Comparison of ENCODE assay signal across 10 cellular contexts in the genomic region with DNA sequence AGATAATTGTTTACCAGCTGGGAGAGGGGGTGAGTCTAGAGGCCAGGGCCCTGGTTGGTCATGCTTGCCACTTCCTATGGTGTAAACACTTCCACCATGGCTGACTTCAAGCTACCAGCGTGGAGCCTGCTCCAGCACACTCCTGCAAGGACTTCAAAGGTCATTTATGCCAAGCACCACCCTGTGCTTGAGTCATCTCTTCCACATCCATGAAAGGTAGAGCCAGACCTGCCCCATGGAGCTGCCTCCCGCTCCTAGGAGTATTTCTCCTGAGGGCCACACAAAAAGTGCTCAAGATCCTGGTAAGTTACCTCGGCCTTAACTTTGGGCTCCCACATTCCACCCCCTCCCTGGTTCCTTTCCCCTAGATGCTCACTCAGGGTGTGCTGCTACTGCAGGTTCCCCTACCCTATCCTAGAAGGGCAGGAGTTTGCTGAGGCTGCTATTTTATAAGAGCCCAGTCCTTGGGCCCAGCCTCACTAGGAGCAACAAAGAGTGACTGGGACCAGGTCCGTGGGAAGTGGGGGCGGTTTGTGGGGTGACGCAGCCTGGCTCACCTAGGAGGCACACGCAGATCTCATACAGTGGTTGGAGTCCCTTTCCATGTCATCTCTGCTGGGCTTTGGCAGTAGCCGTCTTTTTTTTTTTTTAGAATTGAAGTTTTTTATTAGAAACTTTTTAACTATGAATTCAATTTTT. TPM values are rescaled to one million over a fixed set of nuclear protein-coding genes. Genes with fewer than 3 reads are reported as not detected.
DNase-seq lines count a peak whose midpoint lies in the region; ATAC-seq lines count a peak whose summit lies in the region.
"Had no signal": no experiment of that assay in that cellular context is flagged by ENCODE, and none has a peak within 500 bp of the region (broad histone marks: within the 10 kb centered on the region; RNA-seq: fewer than 3 reads in every experiment).

No MANE protein-coding gene starts in this region.

- peak overlapping the region in 1 of 5 donors; percentile 68 for H3K9ac ChIP-seq in subcutaneous abdominal adipose tissue (ENCODE audit: low read length in 5 of 5)

- peaks cover 0 to 2% (median 0%) of the 10 kb centered on the region in 5 donors for H3K36me3 ChIP-seq in subcutaneous abdominal adipose tissue (ENCODE audit: control insufficient read depth in 5 of 5, insufficient read depth in 5 of 5, low read length in 5 of 5)
- H3K36me3 ChIP-seq: BE2C had no signal

- H3K36me3 Mint-ChIP-seq in activated T-cell treated with anti-CD3 and anti-CD28 coated beads, Interleukin-2, amount 50 U/mL, for 72 hours (ENCODE audit: insufficient read depth in 2 of 2) = no peaks in the 10 kb centered on the region

- H3K4me3 Mint-ChIP-seq in activated T-cell treated with anti-CD3 and anti-CD28 coated beads, Interleukin-2, amount 50 U/mL, for 72 hours = no peak overlapping the region

- DNase-seq in activated T-cell treated with anti-CD3 and anti-CD28 coated beads for 48 hours (ENCODE audit: low read depth) (peak; percentile 27), kidney tubule cell (ENCODE audit: low spot score) (peak; percentile 36), NCI-H187 treated with DMSO at 0.1 percent for 48 hours (lab: John Stamatoyannopoulos, UW) (no peak), NOMO-1 treated with DMSO at 0.1 percent for 48 hours (lab: John Stamatoyannopoulos, UW; ENCODE audit: unreplicated experiment) (no peak), HuH-7 (ENCODE audit: low spot score) (no peak)
- DNase-seq in activated T-cell treated with anti-CD3 and anti-CD28 coated beads, Interleukin-2, amount 50 U/mL, for 1 hour = no peak
- DNase-seq in activated T-cell treated with anti-CD3 and anti-CD28 coated beads, Interleukin-2, amount 50 U/mL, for 72 hours = peak; percentile 28 to 37
- DNase-seq: BE2C, MM.1S had no signal

- peaks cover 8 to 60% (median 55%) of the 10 kb centered on the region in 5 donors for H3K4me1 ChIP-seq in subcutaneous abdominal adipose tissue (ENCODE audit: control insufficient read depth in 5 of 5, insufficient read depth in 5 of 5, low read length in 5 of 5)
- H3K4me1 ChIP-seq: BE2C had no signal

- no peaks in the 10 kb centered on the region for H3K27me3 ChIP-seq in subcutaneous abdominal adipose tissue (ENCODE audit: control insufficient read depth in 5 of 5, insufficient read depth in 4 of 5, low read length in 5 of 5)

- no peak overlapping the region for H3K4me3 ChIP-seq in subcutaneous abdominal adipose tissue (ENCODE audit: low read depth in 1 of 5, low read length in 5 of 5)

- peak; percentile 63 to 68 for ATAC-seq in activated T-cell treated with anti-CD3 and anti-CD28 coated beads, Interleukin-2, amount 50 U/mL, for 72 hours (replicated peaks in 1 of 2)

- H3K27ac Mint-ChIP-seq in activated T-cell treated with anti-CD3 and anti-CD28 coated beads, Interleukin-2, amount 50 U/mL, for 72 hours = no peak overlapping the region

- peaks cover 29% of the 10 kb centered on the region for H3K4me1 Mint-ChIP-seq in activated T-cell treated with anti-CD3 and anti-CD28 coated beads, Interleukin-2, amount 50 U/mL, for 72 hours (ENCODE audit: low read depth)

- H3K27me3 Mint-ChIP-seq in activated T-cell treated with anti-CD3 and anti-CD28 coated beads, Interleukin-2, amount 50 U/mL, for 72 hours (ENCODE audit: low read depth) = peaks cover 21% of the 10 kb centered on the region

- peaks cover 2 to 6% of the 10 kb centered on the region in 2 donors for H3K9me3 Mint-ChIP-seq in activated T-cell treated with anti-CD3 and anti-CD28 coated beads, Interleukin-2, amount 50 U/mL, for 72 hours

- peak overlapping the region; percentile 82 for H3K27ac ChIP-seq in subcutaneous abdominal adipose tissue (ENCODE audit: low read depth, low read length)

- H3K9me3 ChIP-seq in subcutaneous abdominal adipose tissue (ENCODE audit: control insufficient read depth in 5 of 5, low read length in 5 of 5) = no peaks in the 10 kb centered on the region
- H3K9me3 ChIP-seq: BE2C had no signal

RNA-seq across cellular contexts. Expression of gene RAB7B, which starts 2.4 kb away (rescaled TPM):
- total RNA-seq in activated T-cell treated with anti-CD3 and anti-CD28 coated beads, Interleukin-2, amount 50 U/mL, for 72 hours = not detected

RNA-seq across cellular contexts. Expression of gene CTSE, which starts 22.9 kb away (rescaled TPM):
- not detected for total RNA-seq in activated T-cell treated with anti-CD3 and anti-CD28 coated beads, Interleukin-2, amount 50 U/mL, for 72 hours

RNA-seq across cellular contexts. Expression of gene RHEX, which starts 52.2 kb away (rescaled TPM):
- total RNA-seq in activated T-cell treated with anti-CD3 and anti-CD28 coated beads, Interleukin-2, amount 50 U/mL, for 72 hours = not detected

RNA-seq across cellular contexts. Expression of gene SLC26A9, which starts 57.5 kb away (rescaled TPM):
- total RNA-seq in activated T-cell treated with anti-CD3 and anti-CD28 coated beads, Interleukin-2, amount 50 U/mL, for 72 hours = not detected

Comparison
In these comparisons a context has a peak if more than half of its experiments do, and no peak if none do; other contexts are left out.
1. DNase-seq: peak in activated T-cell treated with anti-CD3 and anti-CD28 coated beads for 48 hours (single experiment), activated T-cell treated with anti-CD3 and anti-CD28 coated beads, Interleukin-2, amount 50 U/mL, for 72 hours (2 of 2) and kidney tubule cell (single experiment); none in activated T-cell treated with anti-CD3 and anti-CD28 coated beads, Interleukin-2, amount 50 U/mL, for 1 hour (single experiment), NCI-H187 treated with DMSO at 0.1 percent for 48 hours (single experiment), NOMO-1 treated with DMSO at 0.1 percent for 48 hours (single experiment) and HuH-7 (single experiment).